ENCODE assay signal across 31 cellular contexts in genomic region chr2:155904720-155905119, GRCh38.
"Had no signal": no experiment of that assay in that cellular context is flagged by ENCODE, and none has a peak within 500 bp of the region (broad histone marks: within the 10 kb centered on the region; RNA-seq: fewer than 3 reads in every experiment).

No MANE protein-coding gene starts in this region.

- H3K27ac ChIP-seq: adrenal gland, body of pancreas, epithelial cell of prostate, esophagus squamous epithelium, gastroesophageal sphincter, VCaP had no signal

- H3K27me3 Mint-ChIP-seq: activated B cell treated with CpG ODN at 0.5 μM for 24 hours; activated CD8-positive, alpha-beta T cell treated with anti-CD3 and anti-CD28 coated beads for 36 hours; activated naive CD4-positive, alpha-beta T cell treated with anti-CD3 and anti-CD28 coated beads, Interleukin-2, amount 50 U/mL, for 24 hours; activated naive CD8-positive, alpha-beta T cell treated with anti-CD3 and anti-CD28 coated beads for 36 hours; activated naive CD8-positive, alpha-beta T cell treated with anti-CD3 and anti-CD28 coated beads, Interleukin-2, amount 50 U/mL, for 24 hours; activated T-helper 17 cell treated with anti-CD3 and anti-CD28 coated beads, Interleukin-2, amount 50 U/mL, for 72 hours; effector memory CD8-positive, alpha-beta T cell had no signal

- H3K36me3 Mint-ChIP-seq: activated naive CD4-positive, alpha-beta T cell treated with anti-CD3 and anti-CD28 coated beads, Interleukin-2, amount 50 U/mL, for 24 hours; activated naive CD8-positive, alpha-beta T cell treated with anti-CD3 and anti-CD28 coated beads for 36 hours had no signal

- H3K27me3 ChIP-seq: adrenal gland, body of pancreas, esophagus squamous epithelium, gastroesophageal sphincter had no signal

- H3K9me3 ChIP-seq: adrenal gland, body of pancreas, esophagus squamous epithelium, gastroesophageal sphincter had no signal

- H3K4me3 ChIP-seq: adrenal gland, body of pancreas, esophagus squamous epithelium, gastroesophageal sphincter had no signal

- H3K9me3 Mint-ChIP-seq: activated B cell treated with CpG ODN at 0.5 μM for 24 hours; activated CD8-positive, alpha-beta T cell treated with anti-CD3 and anti-CD28 coated beads for 36 hours; activated naive CD4-positive, alpha-beta T cell treated with anti-CD3 and anti-CD28 coated beads for 36 hours; activated naive CD4-positive, alpha-beta T cell treated with anti-CD3 and anti-CD28 coated beads, Interleukin-2, amount 50 U/mL, for 24 hours; activated naive CD8-positive, alpha-beta T cell treated with anti-CD3 and anti-CD28 coated beads for 36 hours; activated naive CD8-positive, alpha-beta T cell treated with anti-CD3 and anti-CD28 coated beads, Interleukin-2, amount 50 U/mL, for 24 hours; activated T-cell treated with anti-CD3 and anti-CD28 coated beads, Interleukin-2, amount 50 U/mL, for 4 hours; activated T-helper 17 cell treated with anti-CD3 and anti-CD28 coated beads, Interleukin-2, amount 50 U/mL, for 72 hours; effector memory CD8-positive, alpha-beta T cell had no signal

- H3K27ac Mint-ChIP-seq: activated B cell treated with CpG ODN at 0.5 μM for 24 hours; activated CD8-positive, alpha-beta T cell treated with anti-CD3 and anti-CD28 coated beads for 36 hours; activated naive CD4-positive, alpha-beta T cell treated with anti-CD3 and anti-CD28 coated beads for 36 hours; activated naive CD4-positive, alpha-beta T cell treated with anti-CD3 and anti-CD28 coated beads, Interleukin-2, amount 50 U/mL, for 24 hours; activated naive CD8-positive, alpha-beta T cell treated with anti-CD3 and anti-CD28 coated beads for 36 hours; activated naive CD8-positive, alpha-beta T cell treated with anti-CD3 and anti-CD28 coated beads, Interleukin-2, amount 50 U/mL, for 24 hours; activated T-helper 17 cell treated with anti-CD3 and anti-CD28 coated beads, Interleukin-2, amount 50 U/mL, for 72 hours; effector memory CD8-positive, alpha-beta T cell had no signal

- H3K36me3 ChIP-seq: adrenal gland, esophagus squamous epithelium, gastroesophageal sphincter had no signal

- DNase-seq: activated B cell treated with CpG ODN at 0.5 μM for 24 hours; activated CD4-positive, alpha-beta T cell treated with anti-CD3 and anti-CD28 coated beads for 48 hours; activated CD4-positive, alpha-beta T cell treated with anti-CD3 and anti-CD28 coated beads, Interleukin-2, amount 50 U/mL, for 1 hour; activated CD4-positive, alpha-beta T cell treated with anti-CD3 and anti-CD28 coated beads, Interleukin-2, amount 50 U/mL, for 48 hours; activated CD8-positive, alpha-beta memory T cell treated with anti-CD3 and anti-CD28 coated beads for 24 hours; activated CD8-positive, alpha-beta T cell treated with anti-CD3 and anti-CD28 coated beads for 36 hours; activated effector memory CD4-positive, alpha-beta T cell treated with Interleukin-2 at 50 U/mL for 16 hours; activated gamma-delta T cell treated with Interleukin-2 at 50 U/mL for 16 hours; activated naive CD4-positive, alpha-beta T cell treated with anti-CD3 and anti-CD28 coated beads for 36 hours; activated naive CD8-positive, alpha-beta T cell treated with anti-CD3 and anti-CD28 coated beads for 36 hours; activated naive CD8-positive, alpha-beta T cell treated with anti-CD3 and anti-CD28 coated beads, Interleukin-2, amount 50 U/mL, for 24 hours; activated T-cell treated with anti-CD3 and anti-CD28 coated beads, Interleukin-2, amount 50 U/mL, for 4 hours; adrenal gland; amygdala; aorta; body of pancreas; caudate nucleus; cortex of kidney; dermis blood vessel endothelial cell; effector CD4-positive, alpha-beta T cell; effector memory CD8-positive, alpha-beta T cell; esophagus squamous epithelium; foreskin melanocyte; head of caudate nucleus; T-helper 2 cell had no signal

- H3K4me3 Mint-ChIP-seq: activated B cell treated with CpG ODN at 0.5 μM for 24 hours; activated CD8-positive, alpha-beta T cell treated with anti-CD3 and anti-CD28 coated beads for 36 hours; activated naive CD4-positive, alpha-beta T cell treated with anti-CD3 and anti-CD28 coated beads for 36 hours; activated naive CD4-positive, alpha-beta T cell treated with anti-CD3 and anti-CD28 coated beads, Interleukin-2, amount 50 U/mL, for 24 hours; activated naive CD8-positive, alpha-beta T cell treated with anti-CD3 and anti-CD28 coated beads for 36 hours; activated naive CD8-positive, alpha-beta T cell treated with anti-CD3 and anti-CD28 coated beads, Interleukin-2, amount 50 U/mL, for 24 hours; activated T-cell treated with anti-CD3 and anti-CD28 coated beads, Interleukin-2, amount 50 U/mL, for 4 hours; activated T-helper 17 cell treated with anti-CD3 and anti-CD28 coated beads, Interleukin-2, amount 50 U/mL, for 72 hours; effector memory CD8-positive, alpha-beta T cell had no signal

- ATAC-seq: activated CD4-positive, CD25-positive, alpha-beta regulatory T cell treated with anti-CD3 and anti-CD28 coated beads, Interleukin-2, amount 50 U/mL, for 24 hours; activated CD8-positive, alpha-beta T cell treated with anti-CD3 and anti-CD28 coated beads for 36 hours; activated naive CD8-positive, alpha-beta T cell treated with anti-CD3 and anti-CD28 coated beads, Interleukin-2, amount 50 U/mL, for 24 hours; activated T-cell treated with anti-CD3 and anti-CD28 coated beads, Interleukin-2, amount 50 U/mL, for 4 hours; activated T-helper 17 cell treated with anti-CD3 and anti-CD28 coated beads, Interleukin-2, amount 50 U/mL, for 72 hours; body of pancreas; effector memory CD8-positive, alpha-beta T cell; gastroesophageal sphincter had no signal

- H3K4me1 Mint-ChIP-seq: activated B cell treated with CpG ODN at 0.5 μM for 24 hours; activated naive CD4-positive, alpha-beta T cell treated with anti-CD3 and anti-CD28 coated beads, Interleukin-2, amount 50 U/mL, for 24 hours; activated naive CD8-positive, alpha-beta T cell treated with anti-CD3 and anti-CD28 coated beads for 36 hours; activated naive CD8-positive, alpha-beta T cell treated with anti-CD3 and anti-CD28 coated beads, Interleukin-2, amount 50 U/mL, for 24 hours; activated T-helper 17 cell treated with anti-CD3 and anti-CD28 coated beads, Interleukin-2, amount 50 U/mL, for 72 hours had no signal

- H3K4me1 ChIP-seq: adrenal gland, body of pancreas, esophagus squamous epithelium, gastroesophageal sphincter had no signal
